ENCODE assay signal across 1 cellular context in genomic region chr1:109763646-109764415, GRCh38.
TF ChIP-seq lines count a peak whose summit lies in the region.

A gene with protein sequence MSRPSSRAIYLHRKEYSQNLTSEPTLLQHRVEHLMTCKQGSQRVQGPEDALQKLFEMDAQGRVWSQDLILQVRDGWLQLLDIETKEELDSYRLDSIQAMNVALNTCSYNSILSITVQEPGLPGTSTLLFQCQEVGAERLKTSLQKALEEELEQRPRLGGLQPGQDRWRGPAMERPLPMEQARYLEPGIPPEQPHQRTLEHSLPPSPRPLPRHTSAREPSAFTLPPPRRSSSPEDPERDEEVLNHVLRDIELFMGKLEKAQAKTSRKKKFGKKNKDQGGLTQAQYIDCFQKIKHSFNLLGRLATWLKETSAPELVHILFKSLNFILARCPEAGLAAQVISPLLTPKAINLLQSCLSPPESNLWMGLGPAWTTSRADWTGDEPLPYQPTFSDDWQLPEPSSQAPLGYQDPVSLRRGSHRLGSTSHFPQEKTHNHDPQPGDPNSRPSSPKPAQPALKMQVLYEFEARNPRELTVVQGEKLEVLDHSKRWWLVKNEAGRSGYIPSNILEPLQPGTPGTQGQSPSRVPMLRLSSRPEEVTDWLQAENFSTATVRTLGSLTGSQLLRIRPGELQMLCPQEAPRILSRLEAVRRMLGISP (minus strand): TSS chr1:109763923. CDS start chr1:109761749, 2,174 bp downstream.

TF ChIP-seq in IMR-90, 13 proteins besides CTCF, POLR2A, EP300 and RAD21:
- TF ChIP-seq RFX5 (IDR thresholded peaks at IDR 0.05; ENCODE audit: low read depth, low read length) = no peak
- TF ChIP-seq CHD1 (IDR thresholded peaks at IDR 0.05; ENCODE audit: low read depth, low read length) = no peak
- no peak for TF ChIP-seq NFE2L2 (IDR thresholded peaks at IDR 0.05; ENCODE audit: low read depth, low read length)
